In the genomic region with DNA sequence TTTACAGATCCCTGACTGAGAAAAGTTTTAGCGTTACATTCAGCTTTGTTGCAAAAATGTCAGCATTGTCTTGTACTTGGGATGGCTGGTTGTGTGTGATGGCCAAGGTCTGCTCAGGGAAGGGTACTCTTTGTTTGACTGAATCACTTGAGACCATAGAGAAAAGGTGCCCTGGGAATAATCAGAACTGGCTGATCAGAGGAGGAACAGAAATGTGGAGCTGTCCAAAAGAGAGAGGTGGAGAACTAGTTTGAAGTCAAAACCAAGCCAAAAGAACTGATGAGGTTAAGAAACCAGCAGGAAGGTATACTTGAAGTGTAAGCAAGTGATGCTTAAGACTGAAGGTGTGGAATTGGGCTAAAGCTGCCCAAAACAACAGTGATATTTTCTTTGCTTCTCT, we compare ENCODE assay signal across 1 cellular context.
TF ChIP-seq lines count a peak whose summit lies in the region.

No MANE protein-coding gene starts in this region.

TF ChIP-seq in SK-N-SH treated with all-trans-retinoic acid at 6 μM for 48 hours, 23 proteins besides CTCF, POLR2A, EP300 and RAD21 (continued from another document):
- TF ChIP-seq, protein P1, sequence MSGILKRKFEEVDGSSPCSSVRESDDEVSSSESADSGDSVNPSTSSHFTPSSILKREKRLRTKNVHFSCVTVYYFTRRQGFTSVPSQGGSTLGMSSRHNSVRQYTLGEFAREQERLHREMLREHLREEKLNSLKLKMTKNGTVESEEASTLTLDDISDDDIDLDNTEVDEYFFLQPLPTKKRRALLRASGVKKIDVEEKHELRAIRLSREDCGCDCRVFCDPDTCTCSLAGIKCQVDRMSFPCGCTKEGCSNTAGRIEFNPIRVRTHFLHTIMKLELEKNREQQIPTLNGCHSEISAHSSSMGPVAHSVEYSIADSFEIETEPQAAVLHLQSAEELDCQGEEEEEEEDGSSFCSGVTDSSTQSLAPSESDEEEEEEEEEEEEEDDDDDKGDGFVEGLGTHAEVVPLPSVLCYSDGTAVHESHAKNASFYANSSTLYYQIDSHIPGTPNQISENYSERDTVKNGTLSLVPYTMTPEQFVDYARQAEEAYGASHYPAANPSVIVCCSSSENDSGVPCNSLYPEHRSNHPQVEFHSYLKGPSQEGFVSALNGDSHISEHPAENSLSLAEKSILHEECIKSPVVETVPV (CRISPR knock-in tag; IDR thresholded peaks at IDR 0.05), result no peak
- TF ChIP-seq TOX (CRISPR knock-in tag; IDR thresholded peaks at IDR 0.05; ENCODE audit: borderline replicate concordance), result no peak
TF ChIP-seq in SK-N-SH treated with all-trans-retinoic acid at 6 μM for 48 hours: peak in this region for 0.
